Comparison of ENCODE assay signal across 29 cellular contexts in genomic region chr1:150706091-150706490, GRCh38. TPM values are rescaled to one million over a fixed set of nuclear protein-coding genes. Genes with fewer than 3 reads are reported as not detected.
"Had no signal": no experiment of that assay in that cellular context is flagged by ENCODE, and none has a peak within 500 bp of the region (broad histone marks: within the 10 kb centered on the region; RNA-seq: fewer than 3 reads in every experiment).

No MANE protein-coding gene starts in this region.

- ATAC-seq: left cardiac atrium; left lobe of liver; naive thymus-derived CD8-positive, alpha-beta T cell; right lobe of liver; stimulated activated memory B cell treated with anti-CD40 and anti-IgM and Interleukin-4, amounts not matched to agents 10 μg/mL and 1 μg/mL and 100 μg/mL, for 72 hours; stimulated activated naive CD8-positive, alpha-beta T cell treated with anti-CD3 and anti-CD28 coated beads, Interleukin-15, amount 100 ng/mL, for 72 hours had no signal

- H3K27me3 Mint-ChIP-seq: memory B cell; naive thymus-derived CD8-positive, alpha-beta T cell; progenitor cell of endocrine pancreas; stimulated activated memory B cell treated with anti-CD40 and anti-IgM and Interleukin-4, amounts not matched to agents 10 μg/mL and 1 μg/mL and 100 μg/mL, for 72 hours had no signal

- H3K4me2 ChIP-seq: smooth muscle cell had no signal

- H3K4me3 Mint-ChIP-seq: memory B cell; naive thymus-derived CD8-positive, alpha-beta T cell; nephron; stimulated activated memory B cell treated with anti-CD40 and anti-IgM and Interleukin-4, amounts not matched to agents 10 μg/mL and 1 μg/mL and 100 μg/mL, for 72 hours; stimulated activated naive CD8-positive, alpha-beta T cell treated with anti-CD3 and anti-CD28 coated beads, Interleukin-15, amount 100 ng/mL, for 72 hours had no signal

- H3K9me3 Mint-ChIP-seq: memory B cell; naive thymus-derived CD8-positive, alpha-beta T cell; nephron; stimulated activated memory B cell treated with anti-CD40 and anti-IgM and Interleukin-4, amounts not matched to agents 10 μg/mL and 1 μg/mL and 100 μg/mL, for 72 hours; stimulated activated naive CD8-positive, alpha-beta T cell treated with anti-CD3 and anti-CD28 coated beads, Interleukin-15, amount 100 ng/mL, for 72 hours had no signal

- H3K9me3 ChIP-seq: ovary, right atrium auricular region, right lobe of liver, testis, thyroid gland, transverse colon, upper lobe of left lung had no signal

- H3K27me3 ChIP-seq: ovary, right atrium auricular region, right lobe of liver, testis, thyroid gland, transverse colon, upper lobe of left lung had no signal

- H3K27ac ChIP-seq: ovary, right atrium auricular region, right lobe of liver, testis, thyroid gland, transverse colon, upper lobe of left lung had no signal

- H3K4me1 ChIP-seq: right atrium auricular region, right lobe of liver, testis, thyroid gland, transverse colon, upper lobe of left lung had no signal

- H3K4me1 Mint-ChIP-seq: memory B cell; naive thymus-derived CD8-positive, alpha-beta T cell; nephron; stimulated activated memory B cell treated with anti-CD40 and anti-IgM and Interleukin-4, amounts not matched to agents 10 μg/mL and 1 μg/mL and 100 μg/mL, for 72 hours had no signal

- H3K27ac Mint-ChIP-seq: memory B cell; naive thymus-derived CD8-positive, alpha-beta T cell; nephron; progenitor cell of endocrine pancreas; stimulated activated memory B cell treated with anti-CD40 and anti-IgM and Interleukin-4, amounts not matched to agents 10 μg/mL and 1 μg/mL and 100 μg/mL, for 72 hours; stimulated activated naive CD8-positive, alpha-beta T cell treated with anti-CD3 and anti-CD28 coated beads, Interleukin-15, amount 100 ng/mL, for 72 hours had no signal

- H3K36me3 ChIP-seq: ovary, right atrium auricular region, right lobe of liver, thyroid gland, transverse colon, upper lobe of left lung had no signal

- DNase-seq: hippocampal formation; kidney glomerular epithelial cell; left cardiac atrium; naive thymus-derived CD8-positive, alpha-beta T cell; ovary; right lobe of liver; stimulated activated CD4-positive, alpha-beta T cell treated with anti-CD3 and anti-CD28 coated beads, Interleukin-1b, Interleukin-23, amount 100 ng/mL, for 48 hours; stimulated activated CD4-positive, alpha-beta T cell treated with anti-CD3 and anti-CD28 coated beads, Interleukin-2, amount 100 ng/mL, for 48 hours; stimulated activated CD4-positive, alpha-beta T cell treated with anti-CD3 and anti-CD28 coated beads, Interleukin-4, amount 100 ng/mL, for 4 hours; stimulated activated CD8-positive, alpha-beta memory T cell treated with anti-CD3 and anti-CD28 coated beads, Interleukin-4, amount 100 ng/mL, for 48 hours; stimulated activated naive CD4-positive, alpha-beta T cell treated with Interleukin-2 at 50 U/mL for 16 hours; stimulated activated naive CD8-positive, alpha-beta T cell treated with anti-CD3 and anti-CD28 coated beads, Interleukin-15, amount 100 ng/mL, for 72 hours; substantia nigra; testis; thyroid gland; transverse colon; upper lobe of left lung had no signal

- H3K4me3 ChIP-seq: lung, ovary, right atrium auricular region, right lobe of liver, smooth muscle cell, testis, thyroid gland, transverse colon, upper lobe of left lung had no signal

- H3K36me3 Mint-ChIP-seq: naive thymus-derived CD8-positive, alpha-beta T cell; stimulated activated memory B cell treated with anti-CD40 and anti-IgM and Interleukin-4, amounts not matched to agents 10 μg/mL and 1 μg/mL and 100 μg/mL, for 72 hours had no signal

RNA-seq across cellular contexts. Expression of gene HORMAD1, which starts 14.6 kb away (rescaled TPM):
- total RNA-seq: mucosa of gallbladder, ovary, progenitor cell of endocrine pancreas, pulmonary artery endothelial cell, renal cortical epithelial cell, skeletal muscle tissue, smooth muscle cell had no signal
- polyA plus RNA-seq: smooth muscle cell had no signal
